ENCODE assay signal across 19 cellular contexts in the genomic region with DNA sequence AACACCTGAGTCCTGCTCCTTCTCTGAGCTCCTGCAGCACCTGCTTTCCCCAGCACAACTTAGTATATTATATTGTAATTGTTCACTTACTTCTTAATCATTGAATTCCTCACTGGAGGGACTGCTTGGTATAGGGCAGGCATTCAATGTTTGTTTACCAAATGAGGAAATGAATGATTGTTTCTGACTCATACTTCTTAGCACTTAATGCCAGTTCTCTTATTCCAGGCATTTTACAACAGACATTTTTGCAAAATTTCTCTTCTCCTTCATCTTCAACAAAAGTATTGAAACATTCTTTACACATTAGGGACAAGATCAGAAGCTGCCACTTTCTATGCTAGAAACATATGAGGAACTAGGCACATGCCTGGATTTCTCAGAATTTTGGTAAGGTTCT.
A peak's percentile ranks its signal among the peaks of the same experiment; 100 is the strongest.
DNase-seq lines count a peak whose midpoint lies in the region; FAIRE-seq and TF ChIP-seq lines count a peak whose summit lies in the region.
"Had no signal": no experiment of that assay in that cellular context is flagged by ENCODE, and none has a peak within 500 bp of the region (broad histone marks: within the 10 kb centered on the region; RNA-seq: fewer than 3 reads in every experiment).

No MANE protein-coding gene starts in this region.

- H3K79me2 ChIP-seq in astrocyte (ENCODE audit: insufficient read depth, low read length) = no peaks in the 10 kb centered on the region

- no peaks in the 10 kb centered on the region for H3K27me3 Mint-ChIP-seq in astrocyte (ENCODE audit: low read depth, unreplicated experiment)
- H3K27me3 Mint-ChIP-seq: activated CD4-positive, alpha-beta memory T cell treated with anti-CD3 and anti-CD28 coated beads for 36 hours; progenitor cell of endocrine pancreas; stimulated activated memory B cell treated with anti-CD40 and anti-IgM and Interleukin-4, amounts not matched to agents 10 μg/mL and 1 μg/mL and 100 μg/mL, for 72 hours had no signal

- H3K27ac Mint-ChIP-seq in astrocyte (ENCODE audit: unreplicated experiment) = no peak overlapping the region
- H3K27ac Mint-ChIP-seq: activated CD4-positive, alpha-beta memory T cell treated with anti-CD3 and anti-CD28 coated beads for 36 hours; progenitor cell of endocrine pancreas; stimulated activated memory B cell treated with anti-CD40 and anti-IgM and Interleukin-4, amounts not matched to agents 10 μg/mL and 1 μg/mL and 100 μg/mL, for 72 hours had no signal

- FAIRE-seq in astrocyte (lab: Jason Lieb, UNC) = peak; percentile 73

- TF ChIP-seq CTCF in AG10803 (conservative IDR thresholded peaks at IDR 0.05; ENCODE audit: low read length) = no peak
- no peak for TF ChIP-seq CTCF in astrocyte (IDR thresholded peaks at IDR 0.05; ENCODE audit: insufficient read depth, low read depth, low read length)

- H3K4me1 ChIP-seq in astrocyte (ENCODE audit: insufficient read depth, low read length) = peaks cover 17% of the 10 kb centered on the region

- H4K20me1 ChIP-seq in astrocyte (ENCODE audit: insufficient read depth, low read length) = no peaks in the 10 kb centered on the region

- H3K4me3 ChIP-seq in AG10803 (ENCODE audit: low read length) (no peak overlapping the region), astrocyte (ENCODE audit: insufficient read depth, low read depth, low read length) (no peak overlapping the region)
- H3K4me3 ChIP-seq: esophagus muscularis mucosa had no signal

- peak overlapping the region; percentile 56 for H3K27ac ChIP-seq in astrocyte (ENCODE audit: low read depth, low read length)
- H3K27ac ChIP-seq: esophagus muscularis mucosa had no signal

- no peak overlapping the region for H3K4me3 Mint-ChIP-seq in astrocyte (ENCODE audit: unreplicated experiment)
- H3K4me3 Mint-ChIP-seq: activated CD4-positive, alpha-beta memory T cell treated with anti-CD3 and anti-CD28 coated beads for 36 hours; stimulated activated memory B cell treated with anti-CD40 and anti-IgM and Interleukin-4, amounts not matched to agents 10 μg/mL and 1 μg/mL and 100 μg/mL, for 72 hours had no signal

- H3K9me3 ChIP-seq in astrocyte (ENCODE audit: insufficient read depth, low read depth, low read length) = no peaks in the 10 kb centered on the region
- H3K9me3 ChIP-seq: esophagus muscularis mucosa had no signal

- H3K36me3 Mint-ChIP-seq in astrocyte (ENCODE audit: low read depth, unreplicated experiment) = no peaks in the 10 kb centered on the region
- H3K36me3 Mint-ChIP-seq: activated CD4-positive, alpha-beta memory T cell treated with anti-CD3 and anti-CD28 coated beads for 36 hours; stimulated activated memory B cell treated with anti-CD40 and anti-IgM and Interleukin-4, amounts not matched to agents 10 μg/mL and 1 μg/mL and 100 μg/mL, for 72 hours had no signal

- no peak overlapping the region for H3K9ac ChIP-seq in astrocyte (ENCODE audit: low read length)

- H3K9me3 Mint-ChIP-seq in astrocyte (ENCODE audit: unreplicated experiment) = peaks cover 2% of the 10 kb centered on the region
- H3K9me3 Mint-ChIP-seq: activated CD4-positive, alpha-beta memory T cell treated with anti-CD3 and anti-CD28 coated beads for 36 hours; stimulated activated memory B cell treated with anti-CD40 and anti-IgM and Interleukin-4, amounts not matched to agents 10 μg/mL and 1 μg/mL and 100 μg/mL, for 72 hours had no signal

- DNase-seq in AG10803 (ENCODE audit: low read depth) (peak; percentile 53), HT1080 (ENCODE audit: low read depth) (peak; percentile 80), astrocyte (ENCODE audit: low read depth) (peak; percentile 64), iris pigment epithelial cell (ENCODE audit: low read depth) (peak; percentile 79), mesenteric fat pad (ENCODE audit: low spot score) (no peak), NCI-H2081 treated with DMSO at 0.1 percent for 48 hours (lab: John Stamatoyannopoulos, UW) (no peak), NCI-H1694 (lab: John Stamatoyannopoulos, UW) (no peak)
- DNase-seq in effector CD4-positive, alpha-beta T cell = no peak
- DNase-seq: activated CD4-positive, alpha-beta memory T cell treated with anti-CD3 and anti-CD28 coated beads for 36 hours; activated gamma-delta T cell; central memory CD4-positive, alpha-beta T cell; DMS79; NCI-H1105; NCI-H510A; stimulated activated CD4-positive, alpha-beta T cell treated with anti-CD3 and anti-CD28 coated beads, Interleukin-2, amount 100 ng/mL, for 48 hours; T1000 had no signal

- peaks cover 17% of the 10 kb centered on the region for H3K4me1 Mint-ChIP-seq in astrocyte (ENCODE audit: low read depth, unreplicated experiment)
- H3K4me1 Mint-ChIP-seq: stimulated activated memory B cell treated with anti-CD40 and anti-IgM and Interleukin-4, amounts not matched to agents 10 μg/mL and 1 μg/mL and 100 μg/mL, for 72 hours had no signal

- H2AFZ ChIP-seq in astrocyte (ENCODE audit: low read depth, low read length) = no peak overlapping the region

- no peaks in the 10 kb centered on the region for H3K36me3 ChIP-seq in astrocyte (ENCODE audit: insufficient read depth, low read length)
- H3K36me3 ChIP-seq: esophagus muscularis mucosa had no signal

- no peaks in the 10 kb centered on the region for H3K27me3 ChIP-seq in astrocyte (ENCODE audit: insufficient read depth, low read length)
- H3K27me3 ChIP-seq: esophagus muscularis mucosa had no signal

- peak overlapping the region; percentile 73 for H3K4me2 ChIP-seq in astrocyte (ENCODE audit: low read length)

Comparison
In these comparisons a context has a peak if more than half of its experiments do, and no peak if none do; other contexts are left out.
1. DNase-seq: peak in AG10803 (single experiment), HT1080 (single experiment), astrocyte (single experiment) and iris pigment epithelial cell (single experiment); none in mesenteric fat pad (single experiment), NCI-H2081 treated with DMSO at 0.1 percent for 48 hours (single experiment), NCI-H1694 (single experiment) and effector CD4-positive, alpha-beta T cell (single experiment).